39 cellular contexts compared by ENCODE assay signal in the genomic region with DNA sequence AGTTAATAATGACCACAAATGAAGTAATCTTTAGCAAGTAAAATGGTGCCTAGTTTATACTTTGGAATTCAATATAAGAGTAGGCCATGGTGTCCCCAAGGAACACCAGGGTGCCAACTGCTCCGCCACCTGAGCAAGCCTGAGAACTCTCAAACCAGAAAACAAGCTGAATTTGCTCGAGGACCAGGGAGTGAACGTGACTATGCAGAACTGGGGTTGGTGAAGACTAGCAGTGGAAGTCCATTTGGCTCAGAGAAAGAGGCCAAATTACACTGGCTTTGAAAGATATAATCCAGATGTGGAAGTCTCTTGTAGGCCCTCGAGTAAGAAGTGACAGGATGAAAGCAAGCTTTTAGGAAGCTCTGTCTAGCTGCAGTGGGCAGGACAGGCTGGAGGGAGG. TPM values are rescaled to one million over a fixed set of nuclear protein-coding genes. Genes with fewer than 3 reads are reported as not detected.
"Had no signal": no experiment of that assay in that cellular context is flagged by ENCODE, and none has a peak within 500 bp of the region (broad histone marks: within the 10 kb centered on the region; RNA-seq: fewer than 3 reads in every experiment).

No MANE protein-coding gene starts in this region.

- H3K27ac Mint-ChIP-seq: activated B cell treated with CpG ODN at 0.5 μM for 24 hours; activated CD4-positive, alpha-beta memory T cell treated with anti-CD3 and anti-CD28 coated beads for 36 hours; activated CD4-positive, alpha-beta T cell treated with anti-CD3 and anti-CD28 coated beads, Interleukin-2, amount 10 ng/mL, durations not matched to agents 24 days and 14 days; activated CD8-positive, alpha-beta T cell treated with anti-CD3 and anti-CD28 coated beads for 36 hours; activated naive CD4-positive, alpha-beta T cell treated with anti-CD3 and anti-CD28 coated beads for 36 hours; activated naive CD4-positive, alpha-beta T cell treated with anti-CD3 and anti-CD28 coated beads, Interleukin-2, amount 50 U/mL, for 72 hours; activated naive CD8-positive, alpha-beta T cell treated with anti-CD3 and anti-CD28 coated beads for 36 hours; activated T-cell treated with anti-CD3 and anti-CD28 coated beads, Interleukin-2, amount 50 U/mL, for 72 hours; activated T-helper 1 cell treated with anti-CD3 and anti-CD28 coated beads, Interleukin-12 subunit alpha, Interleukin-12 subunit beta, Interleukin-2, Interleukin-4 antibody, amounts not matched to agents 30 ng/mL and 10 ng/mL and 1 ng/mL, durations not matched to agents 14 hours and 24 hours and 36 hours; activated T-helper 17 cell treated with anti-CD3 and anti-CD28 coated beads, Interleukin-2, amount 50 U/mL, for 72 hours; brain; T-cell; T-helper 17 cell had no signal

- FAIRE-seq: bronchial epithelial cell, TTC549 had no signal

- H3K27me3 Mint-ChIP-seq: activated CD4-positive, alpha-beta memory T cell treated with anti-CD3 and anti-CD28 coated beads for 36 hours; activated CD8-positive, alpha-beta T cell treated with anti-CD3 and anti-CD28 coated beads for 36 hours; activated naive CD8-positive, alpha-beta T cell treated with anti-CD3 and anti-CD28 coated beads for 36 hours had no signal

- DNase-seq: activated B cell treated with CpG ODN at 0.5 μM for 24 hours; activated CD4-positive, alpha-beta memory T cell treated with anti-CD3 and anti-CD28 coated beads for 36 hours; activated CD4-positive, alpha-beta T cell treated with anti-CD3 and anti-CD28 coated beads for 4 hours; activated CD4-positive, alpha-beta T cell treated with anti-CD3 and anti-CD28 coated beads, Interleukin-2, amount 10 ng/mL, durations not matched to agents 24 days and 14 days; activated CD4-positive, alpha-beta T cell treated with anti-CD3 and anti-CD28 coated beads, Interleukin-2, amount 50 U/mL, for 1 hour; activated CD4-positive, alpha-beta T cell treated with anti-CD3 and anti-CD28 coated beads, Interleukin-2, amount 50 U/mL, for 4 hours; activated CD4-positive, CD25-positive, alpha-beta regulatory T cell treated with anti-CD3 and anti-CD28 coated beads, Interleukin-2, amount 50 U/mL, for 72 hours; activated CD8-positive, alpha-beta memory T cell treated with anti-CD3 and anti-CD28 coated beads, Interleukin-2, amount 50 U/mL, for 4 hours; activated CD8-positive, alpha-beta T cell treated with anti-CD3 and anti-CD28 coated beads for 36 hours; activated effector memory CD4-positive, alpha-beta T cell treated with anti-CD3 and anti-CD28 coated beads, Interleukin-2, amount 50 U/mL, for 16 hours; activated gamma-delta T cell treated with Interleukin-2 at 50 U/mL for 16 hours; activated naive CD4-positive, alpha-beta T cell; activated naive CD4-positive, alpha-beta T cell treated with anti-CD3 and anti-CD28 coated beads for 36 hours; activated naive CD4-positive, alpha-beta T cell treated with anti-CD3 and anti-CD28 coated beads, Interleukin-2, amount 50 U/mL, for 16 hours; activated naive CD8-positive, alpha-beta T cell treated with anti-CD3 and anti-CD28 coated beads for 36 hours; activated T-cell treated with anti-CD3 and anti-CD28 coated beads for 4 hours; activated T-cell treated with anti-CD3 and anti-CD28 coated beads, Interleukin-2, amount 50 U/mL, for 1 hour; activated T-cell treated with anti-CD3 and anti-CD28 coated beads, Interleukin-2, amount 50 U/mL, for 4 hours; activated T-cell treated with anti-CD3 and anti-CD28 coated beads, Interleukin-2, amount 50 U/mL, for 72 hours; adrenal gland; amniotic stem cell; caudate nucleus; cerebellar nuclear complex; T-cell; T-helper 17 cell; T-helper 9 cell had no signal

- ATAC-seq: activated CD8-positive, alpha-beta T cell treated with anti-CD3 and anti-CD28 coated beads for 36 hours; activated naive CD4-positive, alpha-beta T cell treated with anti-CD3 and anti-CD28 coated beads, Interleukin-2, amount 50 U/mL, for 72 hours; activated T-cell treated with anti-CD3 and anti-CD28 coated beads, Interleukin-2, amount 50 U/mL, for 4 hours; activated T-cell treated with anti-CD3 and anti-CD28 coated beads, Interleukin-2, amount 50 U/mL, for 72 hours; activated T-helper 17 cell treated with anti-CD3 and anti-CD28 coated beads, Interleukin-2, amount 50 U/mL, for 72 hours; T-cell; T-helper 17 cell had no signal

- H3K4me3 ChIP-seq: adrenal gland, ascending aorta, cardiac muscle cell had no signal

- H3K4me1 ChIP-seq: adrenal gland, ascending aorta had no signal

- H3K9me3 Mint-ChIP-seq: activated B cell treated with CpG ODN at 0.5 μM for 24 hours; activated CD4-positive, alpha-beta memory T cell treated with anti-CD3 and anti-CD28 coated beads for 36 hours; activated CD4-positive, alpha-beta T cell treated with anti-CD3 and anti-CD28 coated beads, Interleukin-2, amount 10 ng/mL, durations not matched to agents 24 days and 14 days; activated CD8-positive, alpha-beta T cell treated with anti-CD3 and anti-CD28 coated beads for 36 hours; activated naive CD4-positive, alpha-beta T cell treated with anti-CD3 and anti-CD28 coated beads for 36 hours; activated naive CD4-positive, alpha-beta T cell treated with anti-CD3 and anti-CD28 coated beads, Interleukin-2, amount 50 U/mL, for 72 hours; activated naive CD8-positive, alpha-beta T cell treated with anti-CD3 and anti-CD28 coated beads for 36 hours; activated T-cell treated with anti-CD3 and anti-CD28 coated beads, Interleukin-2, amount 50 U/mL, for 4 hours; activated T-cell treated with anti-CD3 and anti-CD28 coated beads, Interleukin-2, amount 50 U/mL, for 72 hours; activated T-helper 1 cell treated with anti-CD3 and anti-CD28 coated beads, Interleukin-12 subunit alpha, Interleukin-12 subunit beta, Interleukin-2, Interleukin-4 antibody, amounts not matched to agents 30 ng/mL and 10 ng/mL and 1 ng/mL, durations not matched to agents 14 hours and 24 hours and 36 hours; activated T-helper 17 cell treated with anti-CD3 and anti-CD28 coated beads, Interleukin-2, amount 50 U/mL, for 72 hours; central memory CD8-positive, alpha-beta T cell; T-cell had no signal

- H3K9me3 ChIP-seq: adrenal gland, ascending aorta had no signal

- H3K36me3 Mint-ChIP-seq: activated CD4-positive, alpha-beta memory T cell treated with anti-CD3 and anti-CD28 coated beads for 36 hours; activated naive CD4-positive, alpha-beta T cell treated with anti-CD3 and anti-CD28 coated beads, Interleukin-2, amount 50 U/mL, for 72 hours; activated naive CD8-positive, alpha-beta T cell treated with anti-CD3 and anti-CD28 coated beads for 36 hours; brain; T-cell had no signal

- H3K27ac ChIP-seq: ascending aorta, cardiac muscle cell, VCaP had no signal

- H3K4me1 Mint-ChIP-seq: activated B cell treated with CpG ODN at 0.5 μM for 24 hours; activated CD4-positive, alpha-beta T cell treated with anti-CD3 and anti-CD28 coated beads, Interleukin-2, amount 10 ng/mL, durations not matched to agents 24 days and 14 days; activated naive CD8-positive, alpha-beta T cell treated with anti-CD3 and anti-CD28 coated beads for 36 hours; activated T-helper 17 cell treated with anti-CD3 and anti-CD28 coated beads, Interleukin-2, amount 50 U/mL, for 72 hours; central memory CD8-positive, alpha-beta T cell; T-cell had no signal

- H3K36me3 ChIP-seq: adrenal gland, ascending aorta, cardiac muscle cell had no signal

- H3K4me3 Mint-ChIP-seq: activated B cell treated with CpG ODN at 0.5 μM for 24 hours; activated CD4-positive, alpha-beta memory T cell treated with anti-CD3 and anti-CD28 coated beads for 36 hours; activated CD4-positive, alpha-beta T cell treated with anti-CD3 and anti-CD28 coated beads, Interleukin-2, amount 10 ng/mL, durations not matched to agents 24 days and 14 days; activated CD8-positive, alpha-beta T cell treated with anti-CD3 and anti-CD28 coated beads for 36 hours; activated naive CD4-positive, alpha-beta T cell treated with anti-CD3 and anti-CD28 coated beads for 36 hours; activated naive CD8-positive, alpha-beta T cell treated with anti-CD3 and anti-CD28 coated beads for 36 hours; activated T-cell treated with anti-CD3 and anti-CD28 coated beads, Interleukin-2, amount 50 U/mL, for 4 hours; activated T-cell treated with anti-CD3 and anti-CD28 coated beads, Interleukin-2, amount 50 U/mL, for 72 hours; activated T-helper 1 cell treated with anti-CD3 and anti-CD28 coated beads, Interleukin-12 subunit alpha, Interleukin-12 subunit beta, Interleukin-2, Interleukin-4 antibody, amounts not matched to agents 30 ng/mL and 10 ng/mL and 1 ng/mL, durations not matched to agents 14 hours and 24 hours and 36 hours; activated T-helper 17 cell treated with anti-CD3 and anti-CD28 coated beads, Interleukin-2, amount 50 U/mL, for 72 hours; brain; central memory CD8-positive, alpha-beta T cell; T-cell; T-helper 17 cell had no signal

- H3K27me3 ChIP-seq: adrenal gland, ascending aorta, cardiac muscle cell had no signal

RNA-seq across cellular contexts. Expression of a gene that starts 8.7 kb away (rescaled TPM):
- total RNA-seq: activated naive CD4-positive, alpha-beta T cell treated with anti-CD3 and anti-CD28 coated beads for 36 hours; activated naive CD4-positive, alpha-beta T cell treated with anti-CD3 and anti-CD28 coated beads, Interleukin-2, amount 50 U/mL, for 72 hours; activated naive CD8-positive, alpha-beta T cell treated with anti-CD3 and anti-CD28 coated beads for 36 hours; activated T-cell treated with anti-CD3 and anti-CD28 coated beads, Interleukin-2, amount 50 U/mL, for 4 hours; activated T-helper 17 cell treated with anti-CD3 and anti-CD28 coated beads, Interleukin-2, amount 50 U/mL, for 72 hours; ascending aorta; bronchial epithelial cell; cardiac muscle cell had no signal
- polyA plus RNA-seq: cardiac muscle cell had no signal

RNA-seq across cellular contexts. Expression of a gene that starts 18.6 kb away (rescaled TPM):
- total RNA-seq: activated B cell treated with CpG ODN at 0.5 μM for 24 hours; activated CD4-positive, alpha-beta memory T cell treated with anti-CD3 and anti-CD28 coated beads for 36 hours; activated CD4-positive, alpha-beta T cell treated with anti-CD3 and anti-CD28 coated beads, Interleukin-2, amount 10 ng/mL, durations not matched to agents 24 days and 14 days; activated CD8-positive, alpha-beta memory T cell treated with anti-CD3 and anti-CD28 coated beads for 36 hours; activated CD8-positive, alpha-beta T cell treated with anti-CD3 and anti-CD28 coated beads for 36 hours; activated naive CD4-positive, alpha-beta T cell treated with anti-CD3 and anti-CD28 coated beads for 36 hours; activated naive CD4-positive, alpha-beta T cell treated with anti-CD3 and anti-CD28 coated beads, Interleukin-2, amount 50 U/mL, for 72 hours; activated naive CD8-positive, alpha-beta T cell treated with anti-CD3 and anti-CD28 coated beads for 36 hours; activated T-helper 1 cell treated with anti-CD3 and anti-CD28 coated beads, Interleukin-12 subunit alpha, Interleukin-12 subunit beta, Interleukin-2, Interleukin-4 antibody, amounts not matched to agents 30 ng/mL and 10 ng/mL and 1 ng/mL, durations not matched to agents 14 hours and 24 hours and 36 hours; ascending aorta; cardiac muscle cell; T-helper 1 cell treated with Interleukin-12 subunit alpha and Interleukin-12 subunit beta and Interleukin-4 antibody, amounts not matched to agents 30 ng/mL and 1 ng/mL, for 36 hours; T-helper 17 cell; T-helper 2 cell treated with Interferon-gamma antibody and Interleukin-4, amounts not matched to agents 100 ng/mL and 5 ng/mL, for 36 hours had no signal
- polyA plus RNA-seq: cardiac muscle cell had no signal

RNA-seq across cellular contexts. Expression of a gene that starts 57.1 kb away (rescaled TPM):
- total RNA-seq: activated B cell treated with CpG ODN at 0.5 μM for 24 hours; activated T-cell treated with anti-CD3 and anti-CD28 coated beads, Interleukin-2, amount 50 U/mL, for 4 hours; T-helper 17 cell had no signal
